Comparison of ENCODE assay signal across 22 cellular contexts in the genomic region with DNA sequence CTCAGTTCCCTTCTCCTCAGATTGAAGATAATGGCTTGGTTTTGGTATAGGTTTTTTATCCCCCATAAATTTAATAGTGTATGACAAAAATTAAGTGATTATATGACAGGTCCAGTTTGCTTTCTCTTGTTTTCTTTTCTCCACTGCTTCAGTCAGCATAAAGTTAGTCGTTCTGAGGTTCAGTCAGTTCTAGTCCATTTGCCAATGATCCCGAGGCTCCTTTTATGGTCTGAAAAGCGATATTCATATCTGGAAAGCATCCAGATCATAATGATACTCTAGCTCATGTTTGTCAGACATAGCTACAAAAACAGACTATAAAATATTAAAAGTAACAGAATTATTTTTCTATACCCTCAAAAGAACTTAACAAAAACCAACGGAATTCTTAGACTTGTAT.
"Had no signal": no experiment of that assay in that cellular context is flagged by ENCODE, and none has a peak within 500 bp of the region (broad histone marks: within the 10 kb centered on the region; RNA-seq: fewer than 3 reads in every experiment).

No MANE protein-coding gene starts in this region.

- DNase-seq: cerebellar nuclear complex; colonic mucosa; dermis blood vessel endothelial cell; esophagus squamous epithelium; foreskin keratinocyte; heart left ventricle; hippocampal formation; left colon; naive thymus-derived CD8-positive, alpha-beta T cell; nucleus accumbens; retina; right lobe of liver; stimulated activated CD4-positive, alpha-beta T cell treated with anti-CD3 and anti-CD28 coated beads, Interleukin-2, amount 100 ng/mL, for 24 hours; stimulated activated naive CD4-positive, alpha-beta T cell; stomach; substantia nigra; transverse colon had no signal

- H3K4me3 ChIP-seq: colonic mucosa, esophagus squamous epithelium, heart left ventricle, prostate gland, right lobe of liver, skin epidermis, stomach, thoracic aorta, transverse colon had no signal

- H3K4me1 Mint-ChIP-seq: neural crest cell had no signal

- H3K4me3 Mint-ChIP-seq: naive thymus-derived CD8-positive, alpha-beta T cell; neural crest cell had no signal

- H3K4me1 ChIP-seq: colonic mucosa, parathyroid adenoma, prostate gland, right lobe of liver, stomach, transverse colon had no signal

- H3K9me3 ChIP-seq: colonic mucosa, esophagus squamous epithelium, prostate gland, right lobe of liver, thoracic aorta, transverse colon had no signal

- H3K27ac ChIP-seq: colonic mucosa, esophagus squamous epithelium, foreskin keratinocyte, heart left ventricle, parathyroid adenoma, prostate gland, right lobe of liver, skin epidermis, stomach, thoracic aorta, transverse colon had no signal

- H3K9me3 Mint-ChIP-seq: neural crest cell had no signal

- H3K36me3 ChIP-seq: colonic mucosa, esophagus squamous epithelium, heart left ventricle, prostate gland, right lobe of liver, stomach, thoracic aorta, transverse colon had no signal

- H2AFZ ChIP-seq: parathyroid adenoma had no signal

- H3K27me3 ChIP-seq: colonic mucosa, esophagus squamous epithelium, foreskin keratinocyte, heart left ventricle, right lobe of liver, stomach, transverse colon had no signal

- ATAC-seq: foreskin keratinocyte; left colon; naive thymus-derived CD8-positive, alpha-beta T cell; right lobe of liver had no signal

- H3K79me2 ChIP-seq: parathyroid adenoma had no signal

- H3K9ac ChIP-seq: parathyroid adenoma had no signal

- H3K27ac Mint-ChIP-seq: naive thymus-derived CD8-positive, alpha-beta T cell had no signal
